In the genomic region with DNA sequence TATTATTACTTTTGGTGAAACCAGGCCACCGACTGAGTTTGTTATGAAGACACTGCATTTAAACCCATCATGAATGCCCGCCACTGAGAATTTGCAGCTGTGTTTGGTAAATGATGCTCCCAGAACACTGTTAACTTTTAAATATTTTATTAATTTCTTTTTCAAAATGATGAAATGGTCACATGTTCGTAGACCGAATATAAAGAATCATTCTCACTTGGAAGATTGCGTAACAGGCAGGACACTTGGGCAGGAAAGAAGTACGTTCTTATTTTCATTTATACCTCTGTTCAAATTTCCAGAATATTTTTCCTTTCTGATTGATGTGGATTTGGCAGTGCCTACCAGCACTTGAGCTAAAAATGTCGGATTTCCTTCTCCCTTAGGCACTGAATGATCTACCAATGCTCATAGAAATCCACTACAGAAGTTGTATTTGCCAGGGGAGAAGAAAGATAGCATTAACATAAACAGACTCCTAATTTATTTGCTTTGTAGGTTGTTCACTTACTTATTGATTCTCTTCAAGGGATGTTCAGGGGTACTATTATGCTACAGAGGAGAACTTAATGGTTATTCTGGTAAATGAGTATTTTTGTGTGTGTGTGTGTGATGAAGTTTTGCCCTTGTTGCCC, we compare ENCODE assay signal across 17 cellular contexts. TPM values are rescaled to one million over a fixed set of nuclear protein-coding genes. Genes with fewer than 3 reads are reported as not detected.
DNase-seq lines count a peak whose midpoint lies in the region; ATAC-seq and TF ChIP-seq lines count a peak whose summit lies in the region.
"Had no signal": no experiment of that assay in that cellular context is flagged by ENCODE, and none has a peak within 500 bp of the region (broad histone marks: within the 10 kb centered on the region; RNA-seq: fewer than 3 reads in every experiment).

No MANE protein-coding gene starts in this region.

- H3K27me3 ChIP-seq in CD8-positive, alpha-beta T cell (ENCODE audit: insufficient read depth, low read length): no peaks in the 10 kb centered on the region
- H3K27me3 ChIP-seq: cardiac muscle cell had no signal

- no peak overlapping the region for H3K27ac ChIP-seq in CD8-positive, alpha-beta T cell (ENCODE audit: low read depth, low read length)
- H3K27ac ChIP-seq: cardiac muscle cell had no signal

- ATAC-seq in activated CD8-positive, alpha-beta memory T cell treated with anti-CD3 and anti-CD28 coated beads, Interleukin-2, amount 10 ng/mL, durations not matched to agents 7 days and 5 days: no peak
- ATAC-seq in CD8-positive, alpha-beta T cell: no peak
- ATAC-seq in memory B cell (ENCODE audit: low read depth) (no peak), GM18517 (IDR thresholded peaks at IDR 0.05; ENCODE audit: unreplicated experiment) (no peak)
- ATAC-seq: left colon, Panc1 had no signal

- H3K4me3 ChIP-seq in CD8-positive, alpha-beta T cell (ENCODE audit: low read depth, low read length): no peak overlapping the region
- H3K4me3 ChIP-seq: cardiac muscle cell had no signal

- no peaks in the 10 kb centered on the region for H3K36me3 ChIP-seq in CD8-positive, alpha-beta T cell (ENCODE audit: insufficient read depth, low read length)
- H3K36me3 ChIP-seq: cardiac muscle cell had no signal

- POLR2A ChIA-PET in CD8-positive, alpha-beta T cell (lab: Charles Lee): interaction anchor here (0.8 to 1.9 kb wide), 6 partner anchors 8 to 137 kb away, joined by 3 to 8 read pairs (median 4); a partner anchor contains a TSS

- peaks cover 78% of the 10 kb centered on the region for H3K4me1 Mint-ChIP-seq in activated CD8-positive, alpha-beta memory T cell treated with anti-CD3 and anti-CD28 coated beads, Interleukin-2, amount 10 ng/mL, durations not matched to agents 7 days and 5 days
- peaks cover 88% of the 10 kb centered on the region for H3K4me1 Mint-ChIP-seq in CD8-positive, alpha-beta T cell (ENCODE audit: low read depth)
- peaks cover 94% of the 10 kb centered on the region for H3K4me1 Mint-ChIP-seq in activated naive CD8-positive, alpha-beta T cell (ENCODE audit: low read depth)
- peaks cover 59% of the 10 kb centered on the region for H3K4me1 Mint-ChIP-seq in memory B cell
- H3K4me1 Mint-ChIP-seq: endodermal cell had no signal

- H3K36me3 Mint-ChIP-seq in activated CD8-positive, alpha-beta memory T cell treated with anti-CD3 and anti-CD28 coated beads, Interleukin-2, amount 10 ng/mL, durations not matched to agents 7 days and 5 days: peaks cover 59% of the 10 kb centered on the region
- peaks cover 50% of the 10 kb centered on the region for H3K36me3 Mint-ChIP-seq in CD8-positive, alpha-beta T cell
- H3K36me3 Mint-ChIP-seq in activated naive CD8-positive, alpha-beta T cell: peaks cover 16% of the 10 kb centered on the region
- H3K36me3 Mint-ChIP-seq in memory B cell: peaks cover 9% of the 10 kb centered on the region

- no peak for DNase-seq in activated CD8-positive, alpha-beta memory T cell treated with anti-CD3 and anti-CD28 coated beads, Interleukin-2, amount 10 ng/mL, durations not matched to agents 7 days and 5 days
- no peak for DNase-seq in activated CD8-positive, alpha-beta memory T cell treated with anti-CD3 and anti-CD28 coated beads, Interleukin-2, amount 50 U/mL, for 4 hours
- DNase-seq in CD8-positive, alpha-beta T cell: no peak
- DNase-seq in memory B cell (ENCODE audit: low spot score in 2 of 2): no peak
- DNase-seq in cerebellar cortex (ENCODE audit: low spot score): no peak
- no peak for DNase-seq in NCI-H2227 (lab: John Stamatoyannopoulos, UW; ENCODE audit: unreplicated experiment)
- DNase-seq: activated CD8-positive, alpha-beta memory T cell treated with anti-CD3 and anti-CD28 coated beads for 24 hours; endodermal cell; left colon; NCI-H1092; NCI-H2171; NCI-H82; SK-N-SH had no signal

- H3K4me3 Mint-ChIP-seq in activated CD8-positive, alpha-beta memory T cell treated with anti-CD3 and anti-CD28 coated beads, Interleukin-2, amount 10 ng/mL, durations not matched to agents 7 days and 5 days: no peak overlapping the region
- H3K4me3 Mint-ChIP-seq in CD8-positive, alpha-beta T cell: peak overlapping the region; percentile 40
- H3K4me3 Mint-ChIP-seq in activated naive CD8-positive, alpha-beta T cell: peak overlapping the region; percentile 54
- H3K4me3 Mint-ChIP-seq in memory B cell: no peak overlapping the region
- H3K4me3 Mint-ChIP-seq: endodermal cell had no signal

- no peak for TF ChIP-seq CTCF in CD8-positive, alpha-beta T cell (IDR thresholded peaks at IDR 0.05)

- H3K9me3 ChIP-seq in CD8-positive, alpha-beta T cell (ENCODE audit: low read length): no peaks in the 10 kb centered on the region
- H3K9me3 ChIP-seq: SK-N-SH had no signal

- H3K9me3 Mint-ChIP-seq in activated CD8-positive, alpha-beta memory T cell treated with anti-CD3 and anti-CD28 coated beads, Interleukin-2, amount 10 ng/mL, durations not matched to agents 7 days and 5 days (ENCODE audit: low read depth): peaks cover 11% of the 10 kb centered on the region
- no peaks in the 10 kb centered on the region for H3K9me3 Mint-ChIP-seq in CD8-positive, alpha-beta T cell
- peaks cover 4% of the 10 kb centered on the region for H3K9me3 Mint-ChIP-seq in activated naive CD8-positive, alpha-beta T cell (ENCODE audit: low read depth)
- no peaks in the 10 kb centered on the region for H3K9me3 Mint-ChIP-seq in memory B cell
- H3K9me3 Mint-ChIP-seq: endodermal cell had no signal

- no peaks in the 10 kb centered on the region for H3K27me3 Mint-ChIP-seq in activated CD8-positive, alpha-beta memory T cell treated with anti-CD3 and anti-CD28 coated beads, Interleukin-2, amount 10 ng/mL, durations not matched to agents 7 days and 5 days
- H3K27me3 Mint-ChIP-seq in CD8-positive, alpha-beta T cell (ENCODE audit: low read depth): no peaks in the 10 kb centered on the region
- H3K27me3 Mint-ChIP-seq in activated naive CD8-positive, alpha-beta T cell: no peaks in the 10 kb centered on the region
- H3K27me3 Mint-ChIP-seq in memory B cell: no peaks in the 10 kb centered on the region

- H3K4me1 ChIP-seq in CD8-positive, alpha-beta T cell (ENCODE audit: insufficient read depth, low read length): peaks cover 90% of the 10 kb centered on the region

- intact Hi-C loops in CD8-positive, alpha-beta T cell (cut with DNase I, micrococcal nuclease): loop anchor here (1.0 to 5.0 kb wide), 3 partner anchors 7 to 32 kb away; no protein-coding TSS in a partner anchor

- CTCF ChIA-PET in activated CD8-positive, alpha-beta memory T cell treated with anti-CD3 and anti-CD28 coated beads, Interleukin-2, amount 10 ng/mL, durations not matched to agents 7 days and 5 days (lab: Charles Lee): interaction anchor here (0.7 to 1.6 kb wide), 2 partner anchors 12 to 17 kb away, joined by 3 to 4 read pairs; no protein-coding TSS in a partner anchor
- CTCF ChIA-PET in CD8-positive, alpha-beta T cell (lab: Charles Lee): interaction anchor here (0.6 kb wide), 1 partner anchor 48 kb away, joined by 3 read pairs; no protein-coding TSS in a partner anchor

- peak overlapping the region; percentile 20 for H3K27ac Mint-ChIP-seq in activated CD8-positive, alpha-beta memory T cell treated with anti-CD3 and anti-CD28 coated beads, Interleukin-2, amount 10 ng/mL, durations not matched to agents 7 days and 5 days
- peak overlapping the region; percentile 83 for H3K27ac Mint-ChIP-seq in CD8-positive, alpha-beta T cell
- peak overlapping the region; percentile 89 for H3K27ac Mint-ChIP-seq in activated naive CD8-positive, alpha-beta T cell
- H3K27ac Mint-ChIP-seq in memory B cell: peak overlapping the region; percentile 74
- H3K27ac Mint-ChIP-seq: endodermal cell had no signal

RNA-seq across cellular contexts. Expression of a gene that starts 13.8 kb away (rescaled TPM):
- total RNA-seq in activated CD8-positive, alpha-beta memory T cell treated with anti-CD3 and anti-CD28 coated beads, Interleukin-2, amount 10 ng/mL, durations not matched to agents 7 days and 5 days: 100 to 1,000 TPM; 382 to 438 TPM
- total RNA-seq in CD8-positive, alpha-beta T cell: 100 to 1,000 TPM; 270 to 304 TPM

Comparison
In these comparisons a context has a peak if more than half of its experiments do, and no peak if none do; other contexts are left out.
1. H3K27ac Mint-ChIP-seq: peak in every context shown above with its lines; median percentile 89 in activated naive CD8-positive, alpha-beta T cell; 83 in CD8-positive, alpha-beta T cell; 74 in memory B cell; 20 in activated CD8-positive, alpha-beta memory T cell treated with anti-CD3 and anti-CD28 coated beads, Interleukin-2, amount 10 ng/mL, durations not matched to agents 7 days and 5 days.
2. H3K4me3 Mint-ChIP-seq: peak in CD8-positive, alpha-beta T cell (single experiment) and activated naive CD8-positive, alpha-beta T cell (single experiment); none in activated CD8-positive, alpha-beta memory T cell treated with anti-CD3 and anti-CD28 coated beads, Interleukin-2, amount 10 ng/mL, durations not matched to agents 7 days and 5 days (single experiment) and memory B cell (single experiment).